Comparison of ENCODE assay signal across 14 cellular contexts in the genomic region with DNA sequence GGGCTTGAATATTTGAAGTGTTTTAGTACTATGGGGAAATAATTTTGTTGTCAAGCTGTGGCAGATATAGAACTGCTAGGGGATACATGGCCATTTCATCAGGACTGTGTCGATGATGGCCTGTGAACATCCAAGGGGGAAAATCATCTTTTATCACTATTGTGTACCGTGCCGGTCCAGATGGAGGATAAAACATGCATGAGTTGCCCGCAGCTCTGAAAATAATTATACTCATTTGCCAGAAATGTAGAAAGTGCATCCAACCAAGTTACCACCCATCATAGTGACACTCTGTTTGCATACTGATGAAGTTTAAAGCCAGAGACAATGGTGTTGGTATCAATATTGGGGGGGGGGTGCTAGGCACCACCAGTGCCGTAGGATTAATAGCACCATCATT.
DNase-seq lines count a peak whose midpoint lies in the region; TF ChIP-seq lines count a peak whose summit lies in the region.
"Had no signal": no experiment of that assay in that cellular context is flagged by ENCODE, and none has a peak within 500 bp of the region (broad histone marks: within the 10 kb centered on the region; RNA-seq: fewer than 3 reads in every experiment).

No MANE protein-coding gene starts in this region.

- POLR2A ChIA-PET in OCI-LY7 (lab: Charles Lee) = interaction anchor here (0.6 kb wide), 1 partner anchor 30 kb away, joined by 3 read pairs; no protein-coding TSS in a partner anchor

- H3K36me3 ChIP-seq in esophagus muscularis mucosa (no peaks in the 10 kb centered on the region), OCI-LY7 (ENCODE audit: insufficient read depth, low read length) (no peaks in the 10 kb centered on the region)
- H3K36me3 ChIP-seq: BE2C had no signal

- no peak overlapping the region for H2AFZ ChIP-seq in OCI-LY7 (ENCODE audit: low read length)
- H2AFZ ChIP-seq: GM23248 had no signal

- no TSS peak for BruUV-seq in OCI-LY7 (replicated peaks; lab: Mats Ljungman, UMichigan)

- H3K4me3 ChIP-seq in esophagus muscularis mucosa (no peak overlapping the region), OCI-LY7 (ENCODE audit: low read depth, low read length, poor library complexity, severe bottlenecking) (no peak overlapping the region)
- H3K4me3 ChIP-seq: GM23248 had no signal

- H3K27me3 ChIP-seq in esophagus muscularis mucosa = no peaks in the 10 kb centered on the region
- H3K27me3 ChIP-seq: BE2C had no signal

- H3K4me1 ChIP-seq in esophagus muscularis mucosa = peaks cover 0 to 3% (median 2%) of the 10 kb centered on the region in 4 donors
- H3K4me1 ChIP-seq in OCI-LY7 (ENCODE audit: insufficient read depth, low read length, poor library complexity, severe bottlenecking) = no peaks in the 10 kb centered on the region
- H3K4me1 ChIP-seq: BE2C, Caco-2 had no signal

- no peak for TF ChIP-seq CTCF in esophagus muscularis mucosa (IDR thresholded peaks at IDR 0.05)
- no peak for TF ChIP-seq CTCF in OCI-LY7 (conservative IDR thresholded peaks at IDR 0.05; ENCODE audit: low read length)

- H4K20me1 ChIP-seq in OCI-LY7 (ENCODE audit: insufficient read depth, low read length) = no peaks in the 10 kb centered on the region

- no peak overlapping the region for H3K4me2 ChIP-seq in OCI-LY7 (ENCODE audit: low read length)

- H3K27ac ChIP-seq in esophagus muscularis mucosa (replicated peaks in 1 of 4) (no peak overlapping the region), OCI-LY7 (ENCODE audit: low read depth, low read length, poor library complexity, severe bottlenecking) (no peak overlapping the region)
- H3K27ac ChIP-seq: GM23248 had no signal

- intact Hi-C loops in esophagus muscularis mucosa (cut with DNase I) = no loop called here
- intact Hi-C loops in OCI-LY7 (cut with micrococcal nuclease; ENCODE audit: unreplicated experiment) = no loop called here

- 96% methylated on average over 5 of the region's 5 CpGs for WGBS in esophagus muscularis mucosa

- no peaks in the 10 kb centered on the region for H3K79me2 ChIP-seq in OCI-LY7 (ENCODE audit: insufficient read depth, low read depth, low read length)

- H3K9me3 ChIP-seq in esophagus muscularis mucosa = no peaks in the 10 kb centered on the region
- H3K9me3 ChIP-seq in OCI-LY7 (ENCODE audit: low read length) = no peaks in the 10 kb centered on the region
- H3K9me3 ChIP-seq: BE2C had no signal

- no peak for TF ChIP-seq EP300 in esophagus muscularis mucosa (IDR thresholded peaks at IDR 0.05)

- CTCF ChIA-PET in OCI-LY7 (lab: Charles Lee; ENCODE audit: unreplicated experiment) = no interaction called here

- TF ChIP-seq POLR2A in esophagus muscularis mucosa (IDR thresholded peaks at IDR 0.05; ENCODE audit: low read depth) = no peak

- DNase-seq in NCI-H1694 treated with DMSO at 0.1 percent for 48 hours (lab: John Stamatoyannopoulos, UW) (peak; percentile 58), cerebellar cortex (ENCODE audit: low spot score) (peak; percentile 78), esophagus muscularis mucosa (ENCODE audit: extremely low spot score) (peak; percentile 50), NCI-H345 (lab: John Stamatoyannopoulos, UW) (no peak), COR-L47 (lab: John Stamatoyannopoulos, UW) (no peak), OCI-LY7 (ENCODE audit: low spot score) (no peak)
- DNase-seq in stimulated activated CD4-positive, alpha-beta T cell treated with anti-CD3 and anti-CD28 coated beads, Interleukin-4, amount 100 ng/mL, for 1 hour = no peak
- DNase-seq: ACHN; BE2C; Caco-2; CD4-positive, CD25-positive, alpha-beta regulatory T cell; CD8-positive, alpha-beta memory T cell; GDM1; GM23248 had no signal

- H3K9me2 ChIP-seq in OCI-LY7 (ENCODE audit: insufficient read depth, low read length) = no peaks in the 10 kb centered on the region

Comparison
In these comparisons a context has a peak if more than half of its experiments do, and no peak if none do; other contexts are left out.
1. DNase-seq: peak in NCI-H1694 treated with DMSO at 0.1 percent for 48 hours (single experiment), cerebellar cortex (single experiment) and esophagus muscularis mucosa (single experiment); none in NCI-H345 (single experiment), stimulated activated CD4-positive, alpha-beta T cell treated with anti-CD3 and anti-CD28 coated beads, Interleukin-4, amount 100 ng/mL, for 1 hour (single experiment), COR-L47 (single experiment) and OCI-LY7 (single experiment).